Comparison of ENCODE assay signal across 12 cellular contexts in genomic region chr16:15401972-15402371, GRCh38. TPM values are rescaled to one million over a fixed set of nuclear protein-coding genes. Genes with fewer than 3 reads are reported as not detected.
"Had no signal": no experiment of that assay in that cellular context is flagged by ENCODE, and none has a peak within 500 bp of the region (broad histone marks: within the 10 kb centered on the region; RNA-seq: fewer than 3 reads in every experiment).

No MANE protein-coding gene starts in this region.

- FAIRE-seq: H54, K562 had no signal

- H3K9me3 ChIP-seq: HAP-1 had no signal

- H3K4me3 Mint-ChIP-seq: HFFc6 had no signal

- H2AFZ ChIP-seq: GM23248 had no signal

- H3K4me3 ChIP-seq: GM23248, HAP-1, K562 had no signal

- H3K4me1 ChIP-seq: HAP-1 had no signal

- ATAC-seq: HCT116, K562 had no signal

- H3K27ac Mint-ChIP-seq: HFFc6 had no signal

- H3K9ac ChIP-seq: GM23248 had no signal

- DNase-seq: GM23248, GOT3, HFFc6, IMR-90, Kasumi-1, KG1 had no signal

- H3K27ac ChIP-seq: GM23248, HL-60 had no signal

- H3K9me3 Mint-ChIP-seq: HFFc6 had no signal

RNA-seq across cellular contexts. Expression of gene MPV17L, which starts 6.4 kb away (rescaled TPM):
- total RNA-seq: HFFc6, HT1080, IMR-90, K562 had no signal
- polyA plus RNA-seq: K562 had no signal

RNA-seq across cellular contexts. Expression of gene NPIPA5, which starts 23.9 kb away (rescaled TPM):
- total RNA-seq: IMR-90 had no signal
- polyA plus RNA-seq: GM23248 had no signal
